In genomic region chr1:154183045-154183968, GRCh38 we compare ENCODE assay signal across 8 cellular contexts.
DNase-seq lines count a peak whose midpoint lies in the region; ATAC-seq and TF ChIP-seq lines count a peak whose summit lies in the region.

No MANE protein-coding gene starts in this region.

- peak; percentile 78 for DNase-seq in AG09319 (ENCODE audit: extremely low read depth, low read depth)
- peak; percentile 97 to 99 for DNase-seq in NCI-H446 (lab: John Stamatoyannopoulos, UW)
- DNase-seq in cerebellar cortex (ENCODE audit: low spot score) = peak; percentile 98
- DNase-seq in islet precursor cell = peak; percentile 100
- DNase-seq in stimulated activated CD4-positive, alpha-beta T cell treated with anti-CD3 and anti-CD28 coated beads, Interleukin-12 subunit alpha, Interleukin-12 subunit beta, amount 100 ng/mL, for 4 hours = peak; percentile 91

- ATAC-seq in GM19025 (IDR thresholded peaks at IDR 0.05; ENCODE audit: low read depth, unreplicated experiment) (peak; percentile 63), HG03280 (IDR thresholded peaks at IDR 0.05; ENCODE audit: unreplicated experiment) (peak; percentile 75)
- ATAC-seq in activated CD4-positive, CD25-positive, alpha-beta regulatory T cell treated with anti-CD3 and anti-CD28 coated beads, Interleukin-2, amount 50 U/mL, for 24 hours = peak; percentile 88 to 90

- no peak for TF ChIP-seq CTCF in AG09319 (IDR thresholded peaks at IDR 0.05; ENCODE audit: low read depth, low read length)

Comparison
In these comparisons a context has a peak if more than half of its experiments do, and no peak if none do; other contexts are left out.
1. Peak in every context shown above with its lines: DNase-seq and ATAC-seq.